In genomic region chr6:7108196-7108963, GRCh38 we compare ENCODE assay signal across 8 cellular contexts. TPM values are rescaled to one million over a fixed set of nuclear protein-coding genes. Genes with fewer than 3 reads are reported as not detected.
DNase-seq lines count a peak whose midpoint lies in the region; ATAC-seq and TF ChIP-seq lines count a peak whose summit lies in the region.

No MANE protein-coding gene starts in this region.

- H3K27ac ChIP-seq in HEK293 (ENCODE audit: extremely low read depth, low read depth, low read length) (peak overlapping the region; percentile 82), RWPE2 (ENCODE audit: poor library complexity, severe bottlenecking) (peak overlapping the region; percentile 73), left ventricle myocardium inferior (replicated peaks) (peak overlapping the region; percentile 97), rectal smooth muscle tissue (ENCODE audit: low read depth, low read length) (peak overlapping the region; percentile 72)

- peaks cover 49% of the 10 kb centered on the region for H3K36me3 Mint-ChIP-seq in Calu3 (ENCODE audit: insufficient read depth, unreplicated experiment)
- peaks cover 2% of the 10 kb centered on the region for H3K36me3 Mint-ChIP-seq in activated naive CD8-positive, alpha-beta T cell treated with anti-CD3 and anti-CD28 coated beads, Interleukin-2, amount 50 U/mL, for 24 hours (ENCODE audit: low read depth)

- BruUV-seq in Calu3 (replicated peaks; lab: Mats Ljungman, UMichigan) = no TSS peak

- peaks cover 13% of the 10 kb centered on the region for H3K4me1 Mint-ChIP-seq in Calu3 (ENCODE audit: low read depth, unreplicated experiment)
- H3K4me1 Mint-ChIP-seq in activated naive CD8-positive, alpha-beta T cell treated with anti-CD3 and anti-CD28 coated beads, Interleukin-2, amount 50 U/mL, for 24 hours = peaks cover 50% of the 10 kb centered on the region

- H3K4me1 ChIP-seq in HEK293 (ENCODE audit: control insufficient read depth, insufficient read depth, low read length) (peaks cover 19% of the 10 kb centered on the region), RWPE2 (ENCODE audit: insufficient read depth, poor library complexity, severe bottlenecking) (peaks cover 26% of the 10 kb centered on the region), left ventricle myocardium inferior (peaks cover 68% of the 10 kb centered on the region), rectal smooth muscle tissue (ENCODE audit: control insufficient read depth, insufficient read depth, low read length) (peaks cover 12% of the 10 kb centered on the region)

- no peaks in the 10 kb centered on the region for H3K36me3 ChIP-seq in HEK293 (ENCODE audit: control insufficient read depth in 2 of 2, insufficient read depth in 1 of 2, low read length in 2 of 2)
- H3K36me3 ChIP-seq in RWPE2 (ENCODE audit: low read depth) = peaks cover 2% of the 10 kb centered on the region; the same call in 1 of the 2 replicates
- H3K36me3 ChIP-seq in left ventricle myocardium inferior = no peaks in the 10 kb centered on the region
- no peaks in the 10 kb centered on the region for H3K36me3 ChIP-seq in rectal smooth muscle tissue (ENCODE audit: control insufficient read depth, insufficient read depth, low read length)

- H3K27ac Mint-ChIP-seq in Calu3 (ENCODE audit: unreplicated experiment) = peak overlapping the region; percentile 92
- peak overlapping the region; percentile 91 for H3K27ac Mint-ChIP-seq in activated naive CD8-positive, alpha-beta T cell treated with anti-CD3 and anti-CD28 coated beads, Interleukin-2, amount 50 U/mL, for 24 hours

- no peak for TF ChIP-seq CTCF in Calu3 (IDR thresholded peaks at IDR 0.05; ENCODE audit: unreplicated experiment)
- TF ChIP-seq CTCF in HEK293 (tag by site-specific recombination; IDR thresholded peaks at IDR 0.05) = no peak
- no peak for TF ChIP-seq CTCF in RWPE2 (IDR thresholded peaks at IDR 0.05; ENCODE audit: poor library complexity, severe bottlenecking)
- TF ChIP-seq CTCF in left ventricle myocardium inferior (IDR thresholded peaks at IDR 0.05; ENCODE audit: borderline replicate concordance) = no peak

- ATAC-seq in RWPE2 (ENCODE audit: low read depth) = peak; percentile 16
- peak; percentile 9 for ATAC-seq in activated naive CD8-positive, alpha-beta T cell treated with anti-CD3 and anti-CD28 coated beads, Interleukin-2, amount 50 U/mL, for 24 hours

- H3K9ac ChIP-seq in rectal smooth muscle tissue (ENCODE audit: low read length) = peak overlapping the region; percentile 53

- H3K4me3 ChIP-seq in HEK293 (ENCODE audit: low read depth, low read length) (peak overlapping the region; percentile 75), RWPE2 (ENCODE audit: severe bottlenecking) (peak overlapping the region; percentile 83), left ventricle myocardium inferior (peak overlapping the region; percentile 93), rectal smooth muscle tissue (ENCODE audit: low read length) (peak overlapping the region; percentile 67)

- CTCF ChIA-PET in Calu3 (lab: Charles Lee) (interaction anchor here (0.6 to 1.3 kb wide), 3 partner anchors 35 to 350 kb away, joined by 3 read pairs; no protein-coding TSS in a partner anchor), HEK293 (lab: Yijun Ruan, JAX) (interaction anchor here (0.5 to 1.2 kb wide), 3 partner anchors 123 to 350 kb away, joined by 3 read pairs; no protein-coding TSS in a partner anchor)

- POLR2A ChIA-PET in HEK293 (lab: Yijun Ruan, JAX) = interaction anchor here (0.6 to 1.2 kb wide), 4 partner anchors 9 to 50 kb away, joined by 3 to 6 read pairs (median 4); no protein-coding TSS in a partner anchor

- H3K9me3 ChIP-seq in HEK293 (ENCODE audit: control insufficient read depth, insufficient read depth, low read depth, low read length) (no peaks in the 10 kb centered on the region), RWPE2 (ENCODE audit: severe bottlenecking) (no peaks in the 10 kb centered on the region), left ventricle myocardium inferior (replicated peaks) (no peaks in the 10 kb centered on the region)

- intact Hi-C loops in Calu3 (cut with micrococcal nuclease; ENCODE audit: unreplicated experiment) (no loop called here), left ventricle myocardium inferior (cut with micrococcal nuclease) (no loop called here)

- no peaks in the 10 kb centered on the region for H3K9me3 Mint-ChIP-seq in Calu3 (ENCODE audit: low read depth, unreplicated experiment)
- H3K9me3 Mint-ChIP-seq in activated naive CD8-positive, alpha-beta T cell treated with anti-CD3 and anti-CD28 coated beads, Interleukin-2, amount 50 U/mL, for 24 hours = no peaks in the 10 kb centered on the region

- H3K27me3 ChIP-seq in RWPE2 (ENCODE audit: insufficient read depth, poor library complexity, severe bottlenecking) (no peaks in the 10 kb centered on the region), left ventricle myocardium inferior (ENCODE audit: low read depth) (no peaks in the 10 kb centered on the region), rectal smooth muscle tissue (ENCODE audit: control insufficient read depth, insufficient read depth, low read length) (no peaks in the 10 kb centered on the region)

- H3K27me3 Mint-ChIP-seq in Calu3 (ENCODE audit: unreplicated experiment) = no peaks in the 10 kb centered on the region
- H3K27me3 Mint-ChIP-seq in activated naive CD8-positive, alpha-beta T cell treated with anti-CD3 and anti-CD28 coated beads, Interleukin-2, amount 50 U/mL, for 24 hours = no peaks in the 10 kb centered on the region

- DNase-seq in Calu3 (peak; percentile 39), RWPE2 (ENCODE audit: low spot score) (no peak), left ventricle myocardium inferior (peak; percentile 76), NCI-H187 (lab: John Stamatoyannopoulos, UW) (no peak)
- DNase-seq in activated naive CD8-positive, alpha-beta T cell treated with anti-CD3 and anti-CD28 coated beads, Interleukin-2, amount 50 U/mL, for 24 hours = peak; percentile 59
- DNase-seq in NK-92 treated with Interleukin-12 subunit alpha and Interleukin-12 subunit beta, amount 100 ng/mL, for 24 hours (lab: John Stamatoyannopoulos, UW) = no peak

- peak overlapping the region; percentile 74 for H3K4me3 Mint-ChIP-seq in Calu3 (ENCODE audit: low read depth, unreplicated experiment)
- H3K4me3 Mint-ChIP-seq in activated naive CD8-positive, alpha-beta T cell treated with anti-CD3 and anti-CD28 coated beads, Interleukin-2, amount 50 U/mL, for 24 hours = peak overlapping the region; percentile 91

TF ChIP-seq in HEK293, 187 proteins besides CTCF, POLR2A, EP300 and RAD21 (continues in another document):
- no peak for TF ChIP-seq ZNF37A (tag by site-specific recombination; IDR thresholded peaks at IDR 0.05)
- no peak for TF ChIP-seq ZNF433 (tag by site-specific recombination; IDR thresholded peaks at IDR 0.05; ENCODE audit: low read depth)
- TF ChIP-seq KLF8 (tag by site-specific recombination; IDR thresholded peaks at IDR 0.05) = peak; percentile 42; the same call in 1 of the 2 replicates
- TF ChIP-seq KLF17 (tag by site-specific recombination; IDR thresholded peaks at IDR 0.05) = 0 out of 2 replicates have a peak, but pooled peaks have one; percentile 41
- TF ChIP-seq YY1 (tag by site-specific recombination; IDR thresholded peaks at IDR 0.05) = no peak
- 0 out of 2 replicates have a peak, but pooled peaks have one; percentile 9 for TF ChIP-seq IKZF3 (tag by site-specific recombination; IDR thresholded peaks at IDR 0.05)
- no peak for TF ChIP-seq ZNF324 (tag by site-specific recombination; IDR thresholded peaks at IDR 0.05)
- 0 out of 2 replicates have a peak, but pooled peaks have one; percentile 7 for TF ChIP-seq PRDM10 (tag by site-specific recombination; IDR thresholded peaks at IDR 0.05)
- TF ChIP-seq ZIC2 (tag by site-specific recombination; IDR thresholded peaks at IDR 0.05) = peak; percentile 73
- TF ChIP-seq HOXC10 (CRISPR knock-in tag; IDR thresholded peaks at IDR 0.05) = 0 out of 2 replicates have a peak, but pooled peaks have one; percentile 45
- TF ChIP-seq GLI4 (tag by site-specific recombination; IDR thresholded peaks at IDR 0.05) = peak; percentile 18; the same call in 1 of the 2 replicates

RNA-seq across cellular contexts. Expression of gene RREB1, which starts 0.6 kb away (rescaled TPM):
- total RNA-seq in Calu3 (2022) = 38.4 and 42.9 TPM in 2 replicates
- total RNA-seq in left ventricle myocardium inferior = 33.3 TPM

Comparison
In these comparisons a context has a peak if more than half of its experiments do, and no peak if none do; other contexts are left out.
1. DNase-seq: peak in Calu3 (single experiment), activated naive CD8-positive, alpha-beta T cell treated with anti-CD3 and anti-CD28 coated beads, Interleukin-2, amount 50 U/mL, for 24 hours (single experiment) and left ventricle myocardium inferior (single experiment); none in RWPE2 (single experiment), NCI-H187 (0 of 2) and NK-92 treated with Interleukin-12 subunit alpha and Interleukin-12 subunit beta, amount 100 ng/mL, for 24 hours (single experiment).
2. Peak in every context shown above with its lines, with median percentiles within 50 percentile points of each other: H3K27ac ChIP-seq and H3K4me3 ChIP-seq.